Comparison of ENCODE assay signal across 14 cellular contexts in the genomic region with DNA sequence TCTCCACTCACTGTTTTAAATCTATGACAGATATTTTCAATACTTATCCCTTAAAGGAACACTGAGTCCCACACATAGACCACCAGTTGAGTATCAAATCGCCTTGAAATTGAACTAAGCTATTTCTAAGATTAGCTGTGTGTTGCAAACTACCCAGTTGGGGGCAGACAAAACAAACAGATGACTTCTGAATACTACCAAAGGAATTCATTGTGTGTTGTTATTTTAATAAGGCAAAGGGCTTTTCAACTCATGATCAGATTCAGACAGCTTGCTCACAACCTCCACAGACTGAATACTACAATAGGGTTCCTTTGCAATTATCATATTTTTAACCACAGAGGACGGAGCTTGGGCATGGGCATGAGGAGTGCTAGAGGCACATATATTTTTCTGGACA.
DNase-seq lines count a peak whose midpoint lies in the region; ATAC-seq, FAIRE-seq and TF ChIP-seq lines count a peak whose summit lies in the region.
"Had no signal": no experiment of that assay in that cellular context is flagged by ENCODE, and none has a peak within 500 bp of the region (broad histone marks: within the 10 kb centered on the region; RNA-seq: fewer than 3 reads in every experiment).

No MANE protein-coding gene starts in this region.

- H3K9me3 ChIP-seq in IMR-90 (ENCODE audit: control insufficient read depth, insufficient read depth, low read length), result no peaks in the 10 kb centered on the region
- no peaks in the 10 kb centered on the region for H3K9me3 ChIP-seq in mesenchymal stem cell (ENCODE audit: control insufficient read depth, low read length)
- H3K9me3 ChIP-seq: Caco-2 had no signal

- H3K27me3 ChIP-seq in IMR-90 (ENCODE audit: control insufficient read depth, insufficient read depth, low read length), result peaks cover 13% of the 10 kb centered on the region
- H3K27me3 ChIP-seq in bronchial epithelial cell (ENCODE audit: control insufficient read depth, insufficient read depth, low read length), result no peaks in the 10 kb centered on the region
- H3K27me3 ChIP-seq in mesenchymal stem cell (ENCODE audit: control insufficient read depth in 1 of 2, insufficient read depth in 1 of 2, low read length in 2 of 2), result peaks cover 0 to 20% of the 10 kb centered on the region in 2 experiments

- dilution Hi-C loops in IMR-90 (cut with HindIII; ENCODE audit: low sequenced_read_pairs, unreplicated experiment), result no loop called here

- BruUV-seq in IMR-90 (replicated peaks; lab: Mats Ljungman, UMichigan), result no TSS peak

- TF ChIP-seq POLR2A in IMR-90 (IDR thresholded peaks at IDR 0.05; ENCODE audit: low read depth, low read length), result no peak

- H3K9ac ChIP-seq in IMR-90 (ENCODE audit: low read depth, low read length), result no peak overlapping the region
- H3K9ac ChIP-seq in mesenchymal stem cell (ENCODE audit: low read length), result peak overlapping the region; percentile 7

- peak; percentile 52 for TF ChIP-seq RAD21 in IMR-90 (IDR thresholded peaks at IDR 0.05; ENCODE audit: low read length)

- H3K23ac ChIP-seq in IMR-90 (ENCODE audit: low read depth, low read length) (no peak overlapping the region), mesenchymal stem cell (ENCODE audit: low read length in 2 of 2) (no peak overlapping the region)

- H3K79me1 ChIP-seq in IMR-90 (ENCODE audit: low read depth in 1 of 2, low read length in 2 of 2) (no peaks in the 10 kb centered on the region), mesenchymal stem cell (replicated peaks; ENCODE audit: low read length, poor library complexity, severe bottlenecking) (no peaks in the 10 kb centered on the region)

- ATAC-seq in IMR-90 (ENCODE audit: low read depth) (peak; percentile 54), GM19023 (IDR thresholded peaks at IDR 0.05; ENCODE audit: unreplicated experiment) (no peak)
- ATAC-seq: activated naive CD8-positive, alpha-beta T cell treated with anti-CD3 and anti-CD28 coated beads, Interleukin-2, amount 50 U/mL, for 24 hours had no signal

- H3K36me3 Mint-ChIP-seq in activated naive CD8-positive, alpha-beta T cell treated with anti-CD3 and anti-CD28 coated beads for 36 hours, result no peaks in the 10 kb centered on the region

- CTCF ChIA-PET in IMR-90 (lab: Yijun Ruan, JAX), result interaction anchor here (0.7 to 2.0 kb wide), 5 partner anchors 9 to 99 kb away, joined by 3 to 9 read pairs (median 4); no protein-coding TSS in a partner anchor

- no peak overlapping the region for H2BK20ac ChIP-seq in IMR-90 (ENCODE audit: low read depth, low read length)

- intact Hi-C loops in IMR-90 (cut with micrococcal nuclease), result loop anchor here (1.0 to 10.0 kb wide), 3 partner anchors 78 to 327 kb away; no protein-coding TSS in a partner anchor

- H2AFZ ChIP-seq in IMR-90 (replicated peaks; ENCODE audit: low read length, poor library complexity) (no peak overlapping the region), mesenchymal stem cell (ENCODE audit: low read depth, low read length) (no peak overlapping the region)

- H3K56ac ChIP-seq in IMR-90 (ENCODE audit: extremely low read depth, insufficient read depth, low read length), result no peak overlapping the region

- H3K4me3 Mint-ChIP-seq in activated naive CD8-positive, alpha-beta T cell treated with anti-CD3 and anti-CD28 coated beads for 36 hours, result no peak overlapping the region
- H3K4me3 Mint-ChIP-seq: activated CD4-positive, alpha-beta T cell treated with anti-CD3 and anti-CD28 coated beads, Interleukin-2, amount 10 ng/mL, durations not matched to agents 7 days and 5 days; activated naive CD8-positive, alpha-beta T cell treated with anti-CD3 and anti-CD28 coated beads, Interleukin-2, amount 50 U/mL, for 24 hours had no signal

- H3K27me3 Mint-ChIP-seq in activated naive CD8-positive, alpha-beta T cell treated with anti-CD3 and anti-CD28 coated beads for 36 hours, result no peaks in the 10 kb centered on the region
- H3K27me3 Mint-ChIP-seq: activated CD4-positive, alpha-beta T cell treated with anti-CD3 and anti-CD28 coated beads, Interleukin-2, amount 10 ng/mL, durations not matched to agents 7 days and 5 days; activated naive CD8-positive, alpha-beta T cell treated with anti-CD3 and anti-CD28 coated beads, Interleukin-2, amount 50 U/mL, for 24 hours had no signal

- no peaks in the 10 kb centered on the region for H4K20me1 ChIP-seq in IMR-90 (ENCODE audit: insufficient read depth, low read length)

- H2AK9ac ChIP-seq in IMR-90 (replicated peaks; ENCODE audit: low read depth, low read length, poor library complexity), result no peak overlapping the region

- peak; percentile 11 for DNase-seq in AG20443 (ENCODE audit: low spot score)
- DNase-seq in IMR-90, result peak; percentile 28
- peak; percentile 39 for DNase-seq in bronchial epithelial cell (ENCODE audit: low read depth)
- DNase-seq in mesenchymal stem cell, result peak; percentile 14
- DNase-seq in activated CD4-positive, alpha-beta T cell treated with anti-CD3 and anti-CD28 coated beads for 4 hours, result no peak
- no peak for DNase-seq in activated naive CD8-positive, alpha-beta T cell treated with anti-CD3 and anti-CD28 coated beads for 36 hours
- DNase-seq in H4 (ENCODE audit: low spot score), result no peak
- DNase-seq: activated CD4-positive, alpha-beta T cell treated with anti-CD3 and anti-CD28 coated beads, Interleukin-2, amount 10 ng/mL, durations not matched to agents 7 days and 5 days; activated naive CD8-positive, alpha-beta T cell treated with anti-CD3 and anti-CD28 coated beads, Interleukin-2, amount 50 U/mL, for 24 hours; Caco-2; NCI-H1417 treated with DMSO at 0.1 percent for 48 hours; SHP77; stimulated activated CD4-positive, alpha-beta T cell treated with anti-CD3 and anti-CD28 coated beads, Interleukin-2, amount 100 ng/mL, for 24 hours had no signal

- H4K8ac ChIP-seq in IMR-90 (ENCODE audit: low read depth in 2 of 2, low read length in 2 of 2) (no peak overlapping the region), mesenchymal stem cell (ENCODE audit: low read length) (no peak overlapping the region)

- H2BK15ac ChIP-seq in IMR-90 (ENCODE audit: low read depth, low read length) (no peak overlapping the region), mesenchymal stem cell (ENCODE audit: low read depth, poor library complexity, severe bottlenecking) (no peak overlapping the region)

- H2BK12ac ChIP-seq in mesenchymal stem cell (ENCODE audit: low read length in 2 of 2), result no peak overlapping the region

- H3K36me3 ChIP-seq in IMR-90 (ENCODE audit: control insufficient read depth, insufficient read depth, low read length), result no peaks in the 10 kb centered on the region
- H3K36me3 ChIP-seq in bronchial epithelial cell (ENCODE audit: control insufficient read depth, insufficient read depth, low read length), result no peaks in the 10 kb centered on the region
- no peaks in the 10 kb centered on the region for H3K36me3 ChIP-seq in mesenchymal stem cell (ENCODE audit: control insufficient read depth in 1 of 2, insufficient read depth in 2 of 2, low read depth in 1 of 2, low read length in 2 of 2)

- H3K4me2 ChIP-seq in IMR-90 (ENCODE audit: low read depth, low read length) (peak overlapping the region; percentile 50; the same call in 1 of the 2 replicates), mesenchymal stem cell (ENCODE audit: low read length, poor library complexity, severe bottlenecking) (no peak overlapping the region)

- WGBS in IMR-90 (ENCODE audit: extremely low coverage in 2 of 2, insufficient read length in 1 of 2), 2 experiments, result no CpG with 5 or more reads among the region's 2 CpGs
- no CpG with 5 or more reads among the region's 2 CpGs for WGBS in mesenchymal stem cell

- no peak overlapping the region for H3K18ac ChIP-seq in IMR-90 (ENCODE audit: low read depth, low read length)
- no peak overlapping the region for H3K18ac ChIP-seq in mesenchymal stem cell (ENCODE audit: low read depth in 1 of 2, low read length in 2 of 2)

- no peaks in the 10 kb centered on the region for H3K4me1 Mint-ChIP-seq in activated naive CD8-positive, alpha-beta T cell treated with anti-CD3 and anti-CD28 coated beads for 36 hours
- H3K4me1 Mint-ChIP-seq: activated CD4-positive, alpha-beta T cell treated with anti-CD3 and anti-CD28 coated beads, Interleukin-2, amount 10 ng/mL, durations not matched to agents 7 days and 5 days; activated naive CD8-positive, alpha-beta T cell treated with anti-CD3 and anti-CD28 coated beads, Interleukin-2, amount 50 U/mL, for 24 hours had no signal

- in situ Hi-C loops in IMR-90 (cut with MboI; ENCODE audit: low sequenced_read_pairs), result no loop called here

- H3K4me1 ChIP-seq in IMR-90 (ENCODE audit: control insufficient read depth, insufficient read depth, low read length) (no peaks in the 10 kb centered on the region), mesenchymal stem cell (ENCODE audit: control insufficient read depth, insufficient read depth, low read depth, low read length) (peaks cover 1% of the 10 kb centered on the region)
- H3K4me1 ChIP-seq: Caco-2 had no signal

- POLR2A ChIA-PET in IMR-90 (lab: Charles Lee; ENCODE audit: unreplicated experiment), result no interaction called here

- H3K9me1 ChIP-seq in IMR-90 (ENCODE audit: insufficient read depth, low read length), result no peaks in the 10 kb centered on the region

- H3K27ac Mint-ChIP-seq in activated naive CD8-positive, alpha-beta T cell treated with anti-CD3 and anti-CD28 coated beads for 36 hours, result no peak overlapping the region
- H3K27ac Mint-ChIP-seq: activated CD4-positive, alpha-beta T cell treated with anti-CD3 and anti-CD28 coated beads, Interleukin-2, amount 10 ng/mL, durations not matched to agents 7 days and 5 days; activated naive CD8-positive, alpha-beta T cell treated with anti-CD3 and anti-CD28 coated beads, Interleukin-2, amount 50 U/mL, for 24 hours had no signal

- H3K9me3 Mint-ChIP-seq in activated naive CD8-positive, alpha-beta T cell treated with anti-CD3 and anti-CD28 coated beads for 36 hours, result no peaks in the 10 kb centered on the region
- H3K9me3 Mint-ChIP-seq: activated CD4-positive, alpha-beta T cell treated with anti-CD3 and anti-CD28 coated beads, Interleukin-2, amount 10 ng/mL, durations not matched to agents 7 days and 5 days; activated naive CD8-positive, alpha-beta T cell treated with anti-CD3 and anti-CD28 coated beads, Interleukin-2, amount 50 U/mL, for 24 hours had no signal

- H2BK120ac ChIP-seq in IMR-90 (ENCODE audit: low read depth, low read length) (no peak overlapping the region), mesenchymal stem cell (ENCODE audit: low read depth, low read length) (no peak overlapping the region)

- H3K4me3 ChIP-seq in IMR-90 (ENCODE audit: insufficient read depth, low read depth, low read length) (no peak overlapping the region), bronchial epithelial cell (ENCODE audit: low read depth, low read length) (no peak overlapping the region), mesenchymal stem cell (ENCODE audit: insufficient read depth in 1 of 2, low read depth in 1 of 2, low read length in 2 of 2) (no peak overlapping the region)

- no peak overlapping the region for H4K91ac ChIP-seq in IMR-90 (ENCODE audit: insufficient read depth, low read depth, low read length)
- no peak overlapping the region for H4K91ac ChIP-seq in mesenchymal stem cell (ENCODE audit: low read length)

- peak; percentile 47 for TF ChIP-seq CTCF in IMR-90 (conservative IDR thresholded peaks at IDR 0.05; ENCODE audit: low read depth, low read length)
- no peak for TF ChIP-seq CTCF in bronchial epithelial cell (IDR thresholded peaks at IDR 0.05; ENCODE audit: insufficient read depth, low read length, severe bottlenecking)

- H3K4ac ChIP-seq in IMR-90 (ENCODE audit: low read depth, low read length) (no peak overlapping the region), mesenchymal stem cell (ENCODE audit: low read depth in 1 of 2, low read length in 2 of 2) (no peak overlapping the region)

- H2BK5ac ChIP-seq in IMR-90 (ENCODE audit: low read depth, low read length, poor library complexity, severe bottlenecking), result no peak overlapping the region
- H2BK5ac ChIP-seq in mesenchymal stem cell (ENCODE audit: low read depth, low read length, poor library complexity, severe bottlenecking), result no peak overlapping the region

- H4K5ac ChIP-seq in IMR-90 (ENCODE audit: low read depth, low read length), result no peak overlapping the region

- no peak overlapping the region for H2AK5ac ChIP-seq in IMR-90 (ENCODE audit: low read depth, low read length)
- no peak overlapping the region for H2AK5ac ChIP-seq in mesenchymal stem cell (ENCODE audit: low read length, severe bottlenecking)

- H3K27ac ChIP-seq in IMR-90 (ENCODE audit: insufficient read depth, low read length) (no peak overlapping the region), mesenchymal stem cell (ENCODE audit: low read length, poor library complexity, severe bottlenecking) (no peak overlapping the region)

- no peak overlapping the region for H3K14ac ChIP-seq in IMR-90 (replicated peaks; ENCODE audit: low read depth, low read length)
- H3K14ac ChIP-seq in mesenchymal stem cell (ENCODE audit: low read length in 2 of 2), result no peak overlapping the region

- no peak for FAIRE-seq in bronchial epithelial cell (lab: Jason Lieb, UNC)

Comparison
In these comparisons a context has a peak if more than half of its experiments do, and no peak if none do; other contexts are left out.
1. DNase-seq: peak in AG20443 (single experiment), IMR-90 (single experiment), bronchial epithelial cell (single experiment) and mesenchymal stem cell (single experiment); none in activated CD4-positive, alpha-beta T cell treated with anti-CD3 and anti-CD28 coated beads for 4 hours (0 of 2), activated naive CD8-positive, alpha-beta T cell treated with anti-CD3 and anti-CD28 coated beads for 36 hours (single experiment) and H4 (single experiment).